In the genomic region with DNA sequence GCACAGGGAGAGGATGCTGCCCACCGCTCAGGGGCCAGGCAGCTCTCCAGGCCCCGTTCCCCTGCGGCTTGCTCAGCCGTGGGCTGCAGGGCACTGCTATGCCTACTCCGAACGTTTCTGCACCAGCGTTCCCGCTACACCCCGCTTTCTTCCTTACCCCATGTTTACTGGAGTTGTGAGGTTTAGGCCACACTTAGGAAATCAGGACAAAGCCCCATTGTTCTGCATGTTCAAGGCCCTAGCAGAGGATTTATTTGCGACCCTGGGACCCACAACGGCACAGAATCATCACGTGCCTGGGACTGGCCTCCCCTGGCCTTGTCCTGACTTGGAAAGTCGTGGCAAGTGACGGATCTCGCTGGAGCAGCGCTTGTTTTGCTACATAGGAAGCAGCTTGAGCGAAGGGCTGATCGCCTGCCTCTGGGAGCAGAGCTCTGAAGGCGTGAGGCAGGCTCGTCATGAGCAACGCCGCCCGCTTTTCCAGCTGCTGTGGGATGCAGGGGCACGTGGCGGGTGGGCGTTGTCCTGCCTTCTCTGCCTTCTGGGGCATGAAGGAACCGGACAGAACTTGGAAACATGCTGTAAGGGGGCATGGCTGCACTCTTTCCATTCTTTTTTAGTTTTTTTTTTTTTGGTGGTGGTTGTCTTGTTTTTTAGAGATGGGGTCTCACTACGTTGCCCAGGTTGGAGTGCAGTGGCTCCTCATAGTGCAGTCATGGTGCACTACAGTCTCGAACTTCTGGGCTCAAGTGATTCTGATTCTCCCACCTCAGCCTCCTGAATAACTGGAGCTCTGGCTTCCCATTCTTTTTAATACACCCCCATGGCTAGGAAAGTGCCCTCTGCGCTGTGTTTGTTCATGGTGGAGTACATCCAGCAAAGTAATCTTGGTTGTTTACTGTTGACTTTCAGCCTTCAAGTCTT, we compare ENCODE assay signal across 1 cellular context.
TF ChIP-seq lines count a peak whose summit lies in the region.

No MANE protein-coding gene starts in this region.

TF ChIP-seq in HepG2, 621 proteins besides CTCF, POLR2A, EP300 and RAD21 (continued from another document):
- TF ChIP-seq, protein P1, sequence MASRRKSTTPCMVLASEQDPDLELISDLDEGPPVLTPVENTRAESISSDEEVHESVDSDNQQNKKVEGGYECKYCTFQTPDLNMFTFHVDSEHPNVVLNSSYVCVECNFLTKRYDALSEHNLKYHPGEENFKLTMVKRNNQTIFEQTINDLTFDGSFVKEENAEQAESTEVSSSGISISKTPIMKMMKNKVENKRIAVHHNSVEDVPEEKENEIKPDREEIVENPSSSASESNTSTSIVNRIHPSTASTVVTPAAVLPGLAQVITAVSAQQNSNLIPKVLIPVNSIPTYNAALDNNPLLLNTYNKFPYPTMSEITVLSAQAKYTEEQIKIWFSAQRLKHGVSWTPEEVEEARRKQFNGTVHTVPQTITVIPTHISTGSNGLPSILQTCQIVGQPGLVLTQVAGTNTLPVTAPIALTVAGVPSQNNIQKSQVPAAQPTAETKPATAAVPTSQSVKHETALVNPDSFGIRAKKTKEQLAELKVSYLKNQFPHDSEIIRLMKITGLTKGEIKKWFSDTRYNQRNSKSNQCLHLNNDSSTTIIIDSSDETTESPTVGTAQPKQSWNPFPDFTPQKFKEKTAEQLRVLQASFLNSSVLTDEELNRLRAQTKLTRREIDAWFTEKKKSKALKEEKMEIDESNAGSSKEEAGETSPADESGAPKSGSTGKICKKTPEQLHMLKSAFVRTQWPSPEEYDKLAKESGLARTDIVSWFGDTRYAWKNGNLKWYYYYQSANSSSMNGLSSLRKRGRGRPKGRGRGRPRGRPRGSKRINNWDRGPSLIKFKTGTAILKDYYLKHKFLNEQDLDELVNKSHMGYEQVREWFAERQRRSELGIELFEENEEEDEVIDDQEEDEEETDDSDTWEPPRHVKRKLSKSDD (CRISPR knock-in tag; IDR thresholded peaks at IDR 0.05; ENCODE audit: low read depth), result 0 out of 2 replicates have a peak, but pooled peaks have one; percentile 43
- TF ChIP-seq ZNF841 (CRISPR knock-in tag; IDR thresholded peaks at IDR 0.05; ENCODE audit: borderline replicate concordance), result no peak
- no peak for TF ChIP-seq TCF7L2 (IDR thresholded peaks at IDR 0.05; ENCODE audit: low read depth, low read length)
- TF ChIP-seq REPIN1 (CRISPR knock-in tag; IDR thresholded peaks at IDR 0.05; ENCODE audit: borderline replicate concordance, low read depth), result peak; percentile 87; the same call in 1 of the 2 replicates
- peak; percentile 20; the same call in 1 of the 2 replicates for TF ChIP-seq CREM (IDR thresholded peaks at IDR 0.05)
- no peak for TF ChIP-seq CREM (CRISPR knock-in tag; IDR thresholded peaks at IDR 0.05)
- TF ChIP-seq, protein P2, sequence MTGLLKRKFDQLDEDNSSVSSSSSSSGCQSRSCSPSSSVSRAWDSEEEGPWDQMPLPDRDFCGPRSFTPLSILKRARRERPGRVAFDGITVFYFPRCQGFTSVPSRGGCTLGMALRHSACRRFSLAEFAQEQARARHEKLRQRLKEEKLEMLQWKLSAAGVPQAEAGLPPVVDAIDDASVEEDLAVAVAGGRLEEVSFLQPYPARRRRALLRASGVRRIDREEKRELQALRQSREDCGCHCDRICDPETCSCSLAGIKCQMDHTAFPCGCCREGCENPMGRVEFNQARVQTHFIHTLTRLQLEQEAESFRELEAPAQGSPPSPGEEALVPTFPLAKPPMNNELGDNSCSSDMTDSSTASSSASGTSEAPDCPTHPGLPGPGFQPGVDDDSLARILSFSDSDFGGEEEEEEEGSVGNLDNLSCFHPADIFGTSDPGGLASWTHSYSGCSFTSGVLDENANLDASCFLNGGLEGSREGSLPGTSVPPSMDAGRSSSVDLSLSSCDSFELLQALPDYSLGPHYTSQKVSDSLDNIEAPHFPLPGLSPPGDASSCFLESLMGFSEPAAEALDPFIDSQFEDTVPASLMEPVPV (CRISPR knock-in tag; IDR thresholded peaks at IDR 0.05), result peak; percentile 82
- TF ChIP-seq, protein P3, sequence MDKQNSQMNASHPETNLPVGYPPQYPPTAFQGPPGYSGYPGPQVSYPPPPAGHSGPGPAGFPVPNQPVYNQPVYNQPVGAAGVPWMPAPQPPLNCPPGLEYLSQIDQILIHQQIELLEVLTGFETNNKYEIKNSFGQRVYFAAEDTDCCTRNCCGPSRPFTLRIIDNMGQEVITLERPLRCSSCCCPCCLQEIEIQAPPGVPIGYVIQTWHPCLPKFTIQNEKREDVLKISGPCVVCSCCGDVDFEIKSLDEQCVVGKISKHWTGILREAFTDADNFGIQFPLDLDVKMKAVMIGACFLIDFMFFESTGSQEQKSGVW (CRISPR knock-in tag; IDR thresholded peaks at IDR 0.05; ENCODE audit: borderline replicate concordance), result no peak
- TF ChIP-seq, protein P4, sequence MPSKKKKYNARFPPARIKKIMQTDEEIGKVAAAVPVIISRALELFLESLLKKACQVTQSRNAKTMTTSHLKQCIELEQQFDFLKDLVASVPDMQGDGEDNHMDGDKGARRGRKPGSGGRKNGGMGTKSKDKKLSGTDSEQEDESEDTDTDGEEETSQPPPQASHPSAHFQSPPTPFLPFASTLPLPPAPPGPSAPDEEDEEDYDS (CRISPR knock-in tag; IDR thresholded peaks at IDR 0.05), result peak; percentile 55; the same call in 1 of the 2 replicates
- peak; percentile 57; the same call in 1 of the 2 replicates for TF ChIP-seq CCDC6 (CRISPR knock-in tag; IDR thresholded peaks at IDR 0.05)
- peak; percentile 85; the same call in 1 of the 2 replicates for TF ChIP-seq BORCS8-MEF2B (CRISPR knock-in tag; IDR thresholded peaks at IDR 0.05)
- TF ChIP-seq ZNF644 (CRISPR knock-in tag; IDR thresholded peaks at IDR 0.05; ENCODE audit: low read depth), result peak; percentile 58; the same call in 1 of the 2 replicates
- 0 out of 2 replicates have a peak, but pooled peaks have one; percentile 52 for TF ChIP-seq ZMAT3 (CRISPR knock-in tag; conservative IDR thresholded peaks at IDR 0.05)
- TF ChIP-seq, protein P5, sequence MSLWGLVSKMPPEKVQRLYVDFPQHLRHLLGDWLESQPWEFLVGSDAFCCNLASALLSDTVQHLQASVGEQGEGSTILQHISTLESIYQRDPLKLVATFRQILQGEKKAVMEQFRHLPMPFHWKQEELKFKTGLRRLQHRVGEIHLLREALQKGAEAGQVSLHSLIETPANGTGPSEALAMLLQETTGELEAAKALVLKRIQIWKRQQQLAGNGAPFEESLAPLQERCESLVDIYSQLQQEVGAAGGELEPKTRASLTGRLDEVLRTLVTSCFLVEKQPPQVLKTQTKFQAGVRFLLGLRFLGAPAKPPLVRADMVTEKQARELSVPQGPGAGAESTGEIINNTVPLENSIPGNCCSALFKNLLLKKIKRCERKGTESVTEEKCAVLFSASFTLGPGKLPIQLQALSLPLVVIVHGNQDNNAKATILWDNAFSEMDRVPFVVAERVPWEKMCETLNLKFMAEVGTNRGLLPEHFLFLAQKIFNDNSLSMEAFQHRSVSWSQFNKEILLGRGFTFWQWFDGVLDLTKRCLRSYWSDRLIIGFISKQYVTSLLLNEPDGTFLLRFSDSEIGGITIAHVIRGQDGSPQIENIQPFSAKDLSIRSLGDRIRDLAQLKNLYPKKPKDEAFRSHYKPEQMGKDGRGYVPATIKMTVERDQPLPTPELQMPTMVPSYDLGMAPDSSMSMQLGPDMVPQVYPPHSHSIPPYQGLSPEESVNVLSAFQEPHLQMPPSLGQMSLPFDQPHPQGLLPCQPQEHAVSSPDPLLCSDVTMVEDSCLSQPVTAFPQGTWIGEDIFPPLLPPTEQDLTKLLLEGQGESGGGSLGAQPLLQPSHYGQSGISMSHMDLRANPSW (CRISPR knock-in tag; IDR thresholded peaks at IDR 0.05; ENCODE audit: borderline replicate concordance), result no peak
- TF ChIP-seq DNMT1 (CRISPR knock-in tag; IDR thresholded peaks at IDR 0.05), result no peak
- TF ChIP-seq NPAS2 (CRISPR knock-in tag; IDR thresholded peaks at IDR 0.05; ENCODE audit: borderline replicate concordance), result no peak
- TF ChIP-seq MEIS1 (CRISPR knock-in tag; IDR thresholded peaks at IDR 0.05; ENCODE audit: borderline replicate concordance), result 0 out of 2 replicates have a peak, but pooled peaks have one; percentile 15
- TF ChIP-seq, protein P6, sequence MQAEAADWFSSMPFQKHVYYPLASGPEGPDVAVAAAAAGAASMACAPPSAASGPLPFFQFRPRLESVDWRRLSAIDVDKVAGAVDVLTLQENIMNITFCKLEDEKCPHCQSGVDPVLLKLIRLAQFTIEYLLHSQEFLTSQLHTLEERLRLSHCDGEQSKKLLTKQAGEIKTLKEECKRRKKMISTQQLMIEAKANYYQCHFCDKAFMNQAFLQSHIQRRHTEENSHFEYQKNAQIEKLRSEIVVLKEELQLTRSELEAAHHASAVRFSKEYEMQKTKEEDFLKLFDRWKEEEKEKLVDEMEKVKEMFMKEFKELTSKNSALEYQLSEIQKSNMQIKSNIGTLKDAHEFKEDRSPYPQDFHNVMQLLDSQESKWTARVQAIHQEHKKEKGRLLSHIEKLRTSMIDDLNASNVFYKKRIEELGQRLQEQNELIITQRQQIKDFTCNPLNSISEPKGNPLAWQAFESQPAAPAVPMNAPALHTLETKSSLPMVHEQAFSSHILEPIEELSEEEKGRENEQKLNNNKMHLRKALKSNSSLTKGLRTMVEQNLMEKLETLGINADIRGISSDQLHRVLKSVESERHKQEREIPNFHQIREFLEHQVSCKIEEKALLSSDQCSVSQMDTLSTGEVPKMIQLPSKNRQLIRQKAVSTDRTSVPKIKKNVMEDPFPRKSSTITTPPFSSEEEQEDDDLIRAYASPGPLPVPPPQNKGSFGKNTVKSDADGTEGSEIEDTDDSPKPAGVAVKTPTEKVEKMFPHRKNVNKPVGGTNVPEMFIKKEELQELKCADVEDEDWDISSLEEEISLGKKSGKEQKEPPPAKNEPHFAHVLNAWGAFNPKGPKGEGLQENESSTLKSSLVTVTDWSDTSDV (CRISPR knock-in tag; IDR thresholded peaks at IDR 0.05), result no peak
- TF ChIP-seq, protein P7, sequence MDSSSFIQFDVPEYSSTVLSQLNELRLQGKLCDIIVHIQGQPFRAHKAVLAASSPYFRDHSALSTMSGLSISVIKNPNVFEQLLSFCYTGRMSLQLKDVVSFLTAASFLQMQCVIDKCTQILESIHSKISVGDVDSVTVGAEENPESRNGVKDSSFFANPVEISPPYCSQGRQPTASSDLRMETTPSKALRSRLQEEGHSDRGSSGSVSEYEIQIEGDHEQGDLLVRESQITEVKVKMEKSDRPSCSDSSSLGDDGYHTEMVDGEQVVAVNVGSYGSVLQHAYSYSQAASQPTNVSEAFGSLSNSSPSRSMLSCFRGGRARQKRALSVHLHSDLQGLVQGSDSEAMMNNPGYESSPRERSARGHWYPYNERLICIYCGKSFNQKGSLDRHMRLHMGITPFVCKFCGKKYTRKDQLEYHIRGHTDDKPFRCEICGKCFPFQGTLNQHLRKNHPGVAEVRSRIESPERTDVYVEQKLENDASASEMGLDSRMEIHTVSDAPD (CRISPR knock-in tag; IDR thresholded peaks at IDR 0.05), result peak; percentile 59; the same call in 1 of the 2 replicates
- peak; percentile 95 for TF ChIP-seq NCOA2 (CRISPR knock-in tag; IDR thresholded peaks at IDR 0.05)
- peak; percentile 86; the same call in 1 of the 2 replicates for TF ChIP-seq MIER3 (CRISPR knock-in tag; IDR thresholded peaks at IDR 0.05; ENCODE audit: borderline replicate concordance)
- no peak for TF ChIP-seq ZNF30 (CRISPR knock-in tag; IDR thresholded peaks at IDR 0.05)
- TF ChIP-seq FOXA1 (IDR thresholded peaks at IDR 0.05), result no peak
- peak; percentile 85 for TF ChIP-seq FOXA1 (CRISPR knock-in tag; IDR thresholded peaks at IDR 0.05)
- TF ChIP-seq ZNF768 (CRISPR knock-in tag; IDR thresholded peaks at IDR 0.05), result no peak; the same call in 1 of the 2 replicates
- peak; percentile 71; the same call in 1 of the 2 replicates for TF ChIP-seq RFXAP (CRISPR knock-in tag; IDR thresholded peaks at IDR 0.05; ENCODE audit: borderline replicate concordance)
- TF ChIP-seq RFXANK (CRISPR knock-in tag; IDR thresholded peaks at IDR 0.05), result 0 out of 2 replicates have a peak, but pooled peaks have one; percentile 53
- no peak for TF ChIP-seq RFX3 (CRISPR knock-in tag; IDR thresholded peaks at IDR 0.05)
- TF ChIP-seq ZNF589 (CRISPR knock-in tag; conservative IDR thresholded peaks at IDR 0.05), result no peak
- TF ChIP-seq MTA1 (CRISPR knock-in tag; IDR thresholded peaks at IDR 0.05; ENCODE audit: borderline replicate concordance), result peak; percentile 92; the same call in 1 of the 2 replicates
- TF ChIP-seq FOXJ3 (CRISPR knock-in tag; IDR thresholded peaks at IDR 0.05; ENCODE audit: borderline replicate concordance), result peak; percentile 84; the same call in 1 of the 2 replicates
- TF ChIP-seq NCOA1 (CRISPR knock-in tag; IDR thresholded peaks at IDR 0.05), result 0 out of 2 replicates have a peak, but pooled peaks have one; percentile 16
- TF ChIP-seq TOPORS (CRISPR knock-in tag; IDR thresholded peaks at IDR 0.05), result peak; percentile 67; the same call in 1 of the 2 replicates
- TF ChIP-seq, protein P8, sequence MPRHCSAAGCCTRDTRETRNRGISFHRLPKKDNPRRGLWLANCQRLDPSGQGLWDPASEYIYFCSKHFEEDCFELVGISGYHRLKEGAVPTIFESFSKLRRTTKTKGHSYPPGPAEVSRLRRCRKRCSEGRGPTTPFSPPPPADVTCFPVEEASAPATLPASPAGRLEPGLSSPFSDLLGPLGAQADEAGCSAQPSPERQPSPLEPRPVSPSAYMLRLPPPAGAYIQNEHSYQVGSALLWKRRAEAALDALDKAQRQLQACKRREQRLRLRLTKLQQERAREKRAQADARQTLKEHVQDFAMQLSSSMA (CRISPR knock-in tag; IDR thresholded peaks at IDR 0.05), result peak; percentile 58; the same call in 1 of the 2 replicates
- TF ChIP-seq NR2C2 (CRISPR knock-in tag; IDR thresholded peaks at IDR 0.05; ENCODE audit: borderline replicate concordance), result peak; percentile 74
- TF ChIP-seq ZSCAN31 (CRISPR knock-in tag; IDR thresholded peaks at IDR 0.05; ENCODE audit: low read depth), result 0 out of 2 replicates have a peak, but pooled peaks have one; percentile 54
